8 cellular contexts compared by ENCODE assay signal in the genomic region with DNA sequence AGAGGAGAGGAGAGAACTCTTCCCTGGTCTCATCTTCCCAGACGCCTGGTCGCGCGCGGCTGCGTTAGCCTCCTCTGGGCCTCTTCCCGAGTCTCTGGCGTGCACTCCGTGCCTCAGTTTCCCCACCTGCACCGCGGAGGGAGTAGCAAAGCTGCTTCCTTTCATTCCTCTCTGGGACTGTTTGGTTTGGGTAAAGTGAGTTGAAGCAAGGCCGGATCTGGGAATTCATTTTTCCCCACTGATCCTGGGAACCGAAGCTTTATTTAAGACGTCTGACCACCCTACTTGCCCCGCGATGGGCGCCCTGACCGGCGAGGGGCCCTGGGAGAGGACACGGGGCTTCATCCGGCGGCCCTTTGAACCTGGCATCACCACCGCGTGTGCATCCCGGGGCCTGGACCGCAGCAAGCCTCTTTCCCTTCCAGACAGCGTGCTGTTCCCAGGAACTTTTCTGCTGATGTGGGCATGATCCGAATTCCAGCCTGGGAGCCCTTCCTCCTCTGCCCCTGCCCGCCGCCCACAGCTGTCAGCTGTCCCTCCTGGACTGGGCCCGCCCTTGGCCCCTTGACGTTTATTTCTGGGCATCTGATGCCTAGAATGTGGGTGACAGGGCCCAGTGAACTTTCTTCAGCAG. TPM values are rescaled to one million over a fixed set of nuclear protein-coding genes. Genes with fewer than 3 reads are reported as not detected.
DNase-seq lines count a peak whose midpoint lies in the region; ATAC-seq, FAIRE-seq and TF ChIP-seq lines count a peak whose summit lies in the region.

No MANE protein-coding gene starts in this region.

- TF ChIP-seq CTCF in Calu3 (IDR thresholded peaks at IDR 0.05; ENCODE audit: unreplicated experiment), result no peak
- no peak for TF ChIP-seq CTCF in esophagus squamous epithelium (IDR thresholded peaks at IDR 0.05)
- no peak for TF ChIP-seq CTCF in neural cell (IDR thresholded peaks at IDR 0.05; ENCODE audit: poor library complexity, severe bottlenecking)

- H2AFZ ChIP-seq in neural cell (ENCODE audit: low read depth, low read length), result peak overlapping the region; percentile 51

- no peak for TF ChIP-seq POLR2A in esophagus squamous epithelium (IDR thresholded peaks at IDR 0.05)
- TF ChIP-seq POLR2A in GM12891 (IDR thresholded peaks at IDR 0.05; ENCODE audit: low read depth, low read length), result no peak

- no peak for DNase-seq in Calu3
- peak; percentile 46 for DNase-seq in RKO (ENCODE audit: low spot score)
- no peak for DNase-seq in esophagus squamous epithelium (lab: John Stamatoyannopoulos, UW)
- no peak for DNase-seq in NCI-H2227 treated with DMSO at 0.1 percent for 48 hours (lab: John Stamatoyannopoulos, UW)
- no peak for DNase-seq in GM12891 (ENCODE audit: insufficient read length, low spot score)

- H3K4me1 Mint-ChIP-seq in Calu3 (ENCODE audit: low read depth, unreplicated experiment), result peaks cover 25% of the 10 kb centered on the region

- TF ChIP-seq EP300 in neural cell (conservative IDR thresholded peaks at IDR 0.05; ENCODE audit: poor library complexity, severe bottlenecking), result no peak

- H3K9ac ChIP-seq in neural cell (ENCODE audit: low read length), result peak overlapping the region; percentile 65

- H3K9me2 ChIP-seq in neural cell (ENCODE audit: insufficient read depth, low read length), result no peaks in the 10 kb centered on the region

- no peaks in the 10 kb centered on the region for H3K36me3 ChIP-seq in esophagus squamous epithelium
- no peaks in the 10 kb centered on the region for H3K36me3 ChIP-seq in neural cell (ENCODE audit: insufficient read depth, low read length)

- no peak for FAIRE-seq in GM12891 (lab: Jason Lieb, UNC)

- no peaks in the 10 kb centered on the region for H3F3A ChIP-seq in neural cell (ENCODE audit: insufficient read depth, low read length, poor library complexity, severe bottlenecking)

- H3K27ac ChIP-seq in esophagus squamous epithelium, result peak overlapping the region; percentile 75 to 91 (median 84)
- no peak overlapping the region for H3K27ac ChIP-seq in neural cell (ENCODE audit: low read length)

- no peak for ATAC-seq in GM18858 (IDR thresholded peaks at IDR 0.05; ENCODE audit: unreplicated experiment)
- ATAC-seq in HG02642 (IDR thresholded peaks at IDR 0.05; ENCODE audit: poor library complexity, unreplicated experiment), result no peak

- TF ChIP-seq RAD21 in neural cell (conservative IDR thresholded peaks at IDR 0.05), result no peak

- peaks cover 4% of the 10 kb centered on the region for H3K27me3 Mint-ChIP-seq in Calu3 (ENCODE audit: unreplicated experiment)

- H3K27ac Mint-ChIP-seq in Calu3 (ENCODE audit: unreplicated experiment), result no peak overlapping the region

- peaks cover 9% of the 10 kb centered on the region for H3K79me2 ChIP-seq in neural cell (replicated peaks; ENCODE audit: insufficient read depth, low read length)

- H3K27me3 ChIP-seq in esophagus squamous epithelium (no peaks in the 10 kb centered on the region), neural cell (ENCODE audit: insufficient read depth, low read depth, low read length) (no peaks in the 10 kb centered on the region)

- H3K4me3 ChIP-seq in esophagus squamous epithelium, result peak overlapping the region; percentile 41 to 83 (median 62)
- H3K4me3 ChIP-seq in neural cell (ENCODE audit: low read length), result peak overlapping the region; percentile 76

- H3K36me3 Mint-ChIP-seq in Calu3 (ENCODE audit: insufficient read depth, unreplicated experiment), result peaks cover 25% of the 10 kb centered on the region

- CTCF ChIA-PET in Calu3 (lab: Charles Lee), result no interaction called here

- H3K4me1 ChIP-seq in esophagus squamous epithelium, result peaks cover 9 to 39% (median 12%) of the 10 kb centered on the region in 3 donors

- intact Hi-C loops in Calu3 (cut with micrococcal nuclease; ENCODE audit: unreplicated experiment) (loop anchor here (10.0 kb wide), 3 partner anchors 120 to 310 kb away; no protein-coding TSS in a partner anchor), esophagus squamous epithelium (cut with DNase I) (loop anchor here (10.0 kb wide), 1 partner anchor 120 kb away; no protein-coding TSS in a partner anchor)

- BruUV-seq in Calu3 (replicated peaks; lab: Mats Ljungman, UMichigan), result no TSS peak

- 14 to 33% methylated on average over 19 to 26 of the region's 32 CpGs for WGBS in esophagus squamous epithelium, 2 donors

- peak overlapping the region; percentile 86 for H3K4me2 ChIP-seq in neural cell (ENCODE audit: low read length)

- H3K9me3 Mint-ChIP-seq in Calu3 (ENCODE audit: low read depth, unreplicated experiment), result no peaks in the 10 kb centered on the region

- H3K9me3 ChIP-seq in esophagus squamous epithelium, result no peaks in the 10 kb centered on the region
- no peaks in the 10 kb centered on the region for H3K9me3 ChIP-seq in neural cell (ENCODE audit: low read length)

- H4K20me1 ChIP-seq in neural cell (ENCODE audit: insufficient read depth), result no peaks in the 10 kb centered on the region

- peak overlapping the region; percentile 96 for H3K4me3 Mint-ChIP-seq in Calu3 (ENCODE audit: low read depth, unreplicated experiment)

TF ChIP-seq in neural cell, 6 proteins besides CTCF, POLR2A, EP300 and RAD21:
- no peak for TF ChIP-seq TAF1 (IDR thresholded peaks at IDR 0.05; ENCODE audit: low read depth)
- peak; percentile 30 for TF ChIP-seq SMC3 (conservative IDR thresholded peaks at IDR 0.05; ENCODE audit: poor library complexity)
- TF ChIP-seq EZH2 (IDR thresholded peaks at IDR 0.05; ENCODE audit: borderline replicate concordance, insufficient read depth, low read length, poor library complexity, severe bottlenecking), result no peak
- TF ChIP-seq POLR2AphosphoS5 (IDR thresholded peaks at IDR 0.05), result no peak
- TF ChIP-seq, protein P1, sequence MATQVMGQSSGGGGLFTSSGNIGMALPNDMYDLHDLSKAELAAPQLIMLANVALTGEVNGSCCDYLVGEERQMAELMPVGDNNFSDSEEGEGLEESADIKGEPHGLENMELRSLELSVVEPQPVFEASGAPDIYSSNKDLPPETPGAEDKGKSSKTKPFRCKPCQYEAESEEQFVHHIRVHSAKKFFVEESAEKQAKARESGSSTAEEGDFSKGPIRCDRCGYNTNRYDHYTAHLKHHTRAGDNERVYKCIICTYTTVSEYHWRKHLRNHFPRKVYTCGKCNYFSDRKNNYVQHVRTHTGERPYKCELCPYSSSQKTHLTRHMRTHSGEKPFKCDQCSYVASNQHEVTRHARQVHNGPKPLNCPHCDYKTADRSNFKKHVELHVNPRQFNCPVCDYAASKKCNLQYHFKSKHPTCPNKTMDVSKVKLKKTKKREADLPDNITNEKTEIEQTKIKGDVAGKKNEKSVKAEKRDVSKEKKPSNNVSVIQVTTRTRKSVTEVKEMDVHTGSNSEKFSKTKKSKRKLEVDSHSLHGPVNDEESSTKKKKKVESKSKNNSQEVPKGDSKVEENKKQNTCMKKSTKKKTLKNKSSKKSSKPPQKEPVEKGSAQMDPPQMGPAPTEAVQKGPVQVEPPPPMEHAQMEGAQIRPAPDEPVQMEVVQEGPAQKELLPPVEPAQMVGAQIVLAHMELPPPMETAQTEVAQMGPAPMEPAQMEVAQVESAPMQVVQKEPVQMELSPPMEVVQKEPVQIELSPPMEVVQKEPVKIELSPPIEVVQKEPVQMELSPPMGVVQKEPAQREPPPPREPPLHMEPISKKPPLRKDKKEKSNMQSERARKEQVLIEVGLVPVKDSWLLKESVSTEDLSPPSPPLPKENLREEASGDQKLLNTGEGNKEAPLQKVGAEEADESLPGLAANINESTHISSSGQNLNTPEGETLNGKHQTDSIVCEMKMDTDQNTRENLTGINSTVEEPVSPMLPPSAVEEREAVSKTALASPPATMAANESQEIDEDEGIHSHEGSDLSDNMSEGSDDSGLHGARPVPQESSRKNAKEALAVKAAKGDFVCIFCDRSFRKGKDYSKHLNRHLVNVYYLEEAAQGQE (IDR thresholded peaks at IDR 0.05; ENCODE audit: borderline replicate concordance), result peak; percentile 37
- TF ChIP-seq MXI1 (conservative IDR thresholded peaks at IDR 0.05; ENCODE audit: poor library complexity, severe bottlenecking), result no peak

TF ChIP-seq in GM12891, 5 proteins besides CTCF, POLR2A, EP300 and RAD21:
- TF ChIP-seq PAX5 (IDR thresholded peaks at IDR 0.05; ENCODE audit: insufficient read depth, low read length, severe bottlenecking), result no peak
- TF ChIP-seq TAF1 (IDR thresholded peaks at IDR 0.05; ENCODE audit: low read depth, low read length), result no peak
- TF ChIP-seq SPI1 (IDR thresholded peaks at IDR 0.05; ENCODE audit: low read depth, low read length), result no peak
- no peak for TF ChIP-seq POU2F2 (IDR thresholded peaks at IDR 0.05; ENCODE audit: low read depth, low read length)
- TF ChIP-seq POLR2AphosphoS5 (IDR thresholded peaks at IDR 0.05; ENCODE audit: low read depth, low read length), result no peak

RNA-seq across cellular contexts. Expression of a gene that starts 0.8 kb away (rescaled TPM):
- total RNA-seq in Calu3 (2022) (10.9 and 16.2 TPM in 2 replicates), esophagus squamous epithelium (10 to 100 TPM in 1 of 4 donors, 1 to 10 TPM in 3; 5.0 to 16.8 (median 8.2) TPM)
- 3.5 TPM in 2 replicates for polyA plus RNA-seq in neural cell
- polyA minus RNA-seq in neural cell, result 33.5 and 41.4 TPM in 2 replicates
- 1.2 TPM for polyA plus RNA-seq in GM12891 (2012; ENCODE audit: low read depth, missing spikeins)
